In the genomic region with DNA sequence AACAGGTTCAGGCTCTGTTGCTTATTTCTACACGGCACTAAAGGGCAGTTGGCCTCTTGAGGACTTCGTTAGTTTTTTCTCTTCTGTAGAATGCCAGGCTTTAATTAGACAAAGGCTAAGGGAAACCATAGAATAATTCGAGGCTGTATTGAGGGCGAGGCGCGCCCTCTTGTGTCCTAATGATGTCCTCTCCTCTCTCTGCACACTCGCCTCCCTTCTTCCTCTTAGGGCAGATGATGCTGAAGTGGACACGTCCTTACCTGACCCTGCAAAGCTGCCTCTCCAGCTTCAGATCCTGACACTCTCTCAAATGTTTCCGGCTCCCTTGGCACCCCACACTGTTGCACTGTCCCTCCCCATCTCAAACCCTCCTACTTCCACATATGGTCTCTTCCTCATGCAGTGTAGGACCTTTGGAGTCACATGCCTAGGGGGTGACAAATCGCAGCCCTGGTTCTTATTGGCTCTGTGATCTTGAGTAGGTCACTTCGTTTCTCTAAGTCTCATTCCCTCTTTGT, we compare ENCODE assay signal across 8 cellular contexts. TPM values are rescaled to one million over a fixed set of nuclear protein-coding genes. Genes with fewer than 3 reads are reported as not detected.
A peak's percentile ranks its signal among the peaks of the same experiment; 100 is the strongest.
DNase-seq lines count a peak whose midpoint lies in the region; ATAC-seq and TF ChIP-seq lines count a peak whose summit lies in the region.

No MANE protein-coding gene starts in this region.

- H3K27ac ChIP-seq in OCI-LY3 (ENCODE audit: low read length) (no peak overlapping the region), fibroblast of lung (ENCODE audit: insufficient read depth, low read length) (peak overlapping the region; percentile 50), stomach smooth muscle (ENCODE audit: low read length) (peak overlapping the region; percentile 78)

- H3K36me3 ChIP-seq in OCI-LY3 (replicated peaks; ENCODE audit: low read depth, low read length) (no peaks in the 10 kb centered on the region), fibroblast of lung (ENCODE audit: control insufficient read depth, insufficient read depth, low read length) (no peaks in the 10 kb centered on the region), stomach smooth muscle (ENCODE audit: control insufficient read depth in 2 of 2, insufficient read depth in 2 of 2, low read length in 2 of 2) (no peaks in the 10 kb centered on the region)

- H3K4me3 ChIP-seq in OCI-LY3 (ENCODE audit: low read length) (peak overlapping the region; percentile 52), fibroblast of lung (replicated peaks in 1 of 4; ENCODE audit: control extremely low read depth in 1 of 4, insufficient read depth in 1 of 4, low read depth in 3 of 4, low read length in 4 of 4) (no peak overlapping the region), stomach smooth muscle (ENCODE audit: low read length in 2 of 2) (peak overlapping the region in 1 of 2 donors; percentile 40)

- H4K20me1 ChIP-seq in OCI-LY3 (ENCODE audit: insufficient read depth, low read length), result no peaks in the 10 kb centered on the region
- H4K20me1 ChIP-seq in fibroblast of lung (ENCODE audit: control insufficient read depth, extremely low read depth, insufficient read depth, low read length), result no peaks in the 10 kb centered on the region

- H2AFZ ChIP-seq in OCI-LY3 (ENCODE audit: low read depth, low read length), result peak overlapping the region; percentile 88
- H2AFZ ChIP-seq in fibroblast of lung (ENCODE audit: low read length), result peak overlapping the region; percentile 82

- peaks cover 28% of the 10 kb centered on the region for H3K4me1 Mint-ChIP-seq in activated T-cell treated with anti-CD3 and anti-CD28 coated beads, Interleukin-2, amount 50 U/mL, for 4 hours (ENCODE audit: low read depth)
- H3K4me1 Mint-ChIP-seq in nephron progenitor cell, result peaks cover 41% of the 10 kb centered on the region

- H3K27ac Mint-ChIP-seq in nephron progenitor cell, result no peak overlapping the region

- H3K4me2 ChIP-seq in OCI-LY3 (ENCODE audit: low read length) (peak overlapping the region; percentile 64), fibroblast of lung (ENCODE audit: extremely low read depth, insufficient read depth, low read length) (no peak overlapping the region)

- TF ChIP-seq CTCF in GM12801 (IDR thresholded peaks at IDR 0.05; ENCODE audit: extremely low read depth, insufficient read length), result peak; percentile 18
- TF ChIP-seq CTCF in OCI-LY3 (IDR thresholded peaks at IDR 0.05; ENCODE audit: low read depth, low read length), result peak; percentile 71
- peak; percentile 79 to 91 for TF ChIP-seq CTCF in fibroblast of lung (conservative IDR thresholded peaks at IDR 0.05 in 1 of 2, IDR thresholded peaks at IDR 0.05 in 1 of 2; ENCODE audit: low read depth in 1 of 2, low read length in 2 of 2)
- TF ChIP-seq CTCF in nephron progenitor cell (IDR thresholded peaks at IDR 0.05), result peak; percentile 78

- peak; percentile 34 to 39 for ATAC-seq in activated T-cell treated with anti-CD3 and anti-CD28 coated beads, Interleukin-2, amount 50 U/mL, for 4 hours
- ATAC-seq in GM21515 (IDR thresholded peaks at IDR 0.05; ENCODE audit: unreplicated experiment), result no peak

- H3K9ac ChIP-seq in OCI-LY3 (ENCODE audit: low read length) (no peak overlapping the region), fibroblast of lung (ENCODE audit: insufficient read depth, low read length) (no peak overlapping the region), stomach smooth muscle (ENCODE audit: low read length in 2 of 2) (peak overlapping the region in 1 of 2 donors; percentile 62)

- no peaks in the 10 kb centered on the region for H3K79me2 ChIP-seq in OCI-LY3 (ENCODE audit: low read length)
- H3K79me2 ChIP-seq in fibroblast of lung (ENCODE audit: control insufficient read depth, insufficient read depth, low read length), result peaks cover 5% of the 10 kb centered on the region

- H3K27me3 ChIP-seq in OCI-LY3 (ENCODE audit: low read depth, low read length) (no peaks in the 10 kb centered on the region), fibroblast of lung (ENCODE audit: control insufficient read depth, insufficient read depth, low read length) (no peaks in the 10 kb centered on the region), stomach smooth muscle (ENCODE audit: control insufficient read depth in 1 of 2, insufficient read depth in 2 of 2, low read length in 2 of 2) (no peaks in the 10 kb centered on the region)

- no peaks in the 10 kb centered on the region for H3K9me3 ChIP-seq in OCI-LY3 (ENCODE audit: insufficient read depth, low read length)
- no peaks in the 10 kb centered on the region for H3K9me3 ChIP-seq in fibroblast of lung (ENCODE audit: control insufficient read depth, insufficient read depth, low read depth, low read length)
- H3K9me3 ChIP-seq in stomach smooth muscle (ENCODE audit: control insufficient read depth in 2 of 2, low read length in 2 of 2), result no peaks in the 10 kb centered on the region

- H3K27me3 Mint-ChIP-seq in activated T-cell treated with anti-CD3 and anti-CD28 coated beads, Interleukin-2, amount 50 U/mL, for 4 hours (ENCODE audit: low read depth), result no peaks in the 10 kb centered on the region
- H3K27me3 Mint-ChIP-seq in nephron progenitor cell (ENCODE audit: low read depth, poor library complexity), result peaks cover 3% of the 10 kb centered on the region

- H3K4me3 Mint-ChIP-seq in activated T-cell treated with anti-CD3 and anti-CD28 coated beads, Interleukin-2, amount 50 U/mL, for 4 hours, result peak overlapping the region; percentile 14
- no peak overlapping the region for H3K4me3 Mint-ChIP-seq in nephron progenitor cell

- no peaks in the 10 kb centered on the region for H3K9me3 Mint-ChIP-seq in activated T-cell treated with anti-CD3 and anti-CD28 coated beads, Interleukin-2, amount 50 U/mL, for 4 hours
- H3K9me3 Mint-ChIP-seq in nephron progenitor cell, result peaks cover 7% of the 10 kb centered on the region

- peaks cover 14% of the 10 kb centered on the region for H3K4me1 ChIP-seq in OCI-LY3 (ENCODE audit: low read length)
- H3K4me1 ChIP-seq in fibroblast of lung (ENCODE audit: control insufficient read depth, extremely low read depth, insufficient read depth, low read length), result peaks cover 16% of the 10 kb centered on the region
- H3K4me1 ChIP-seq in stomach smooth muscle (ENCODE audit: control insufficient read depth, insufficient read depth, low read length), result peaks cover 63% of the 10 kb centered on the region

- DNase-seq in KG1 (lab: John Stamatoyannopoulos, UW) (peak; percentile 40), fibroblast of lung (ENCODE audit: low read depth in 2 of 2) (peak; percentile 76 to 88), nephron progenitor cell (peak; percentile 70)
- DNase-seq in activated T-cell treated with anti-CD3 and anti-CD28 coated beads, Interleukin-2, amount 50 U/mL, for 4 hours, result peak; percentile 35

- H3K36me3 Mint-ChIP-seq in activated T-cell treated with anti-CD3 and anti-CD28 coated beads, Interleukin-2, amount 50 U/mL, for 4 hours (ENCODE audit: insufficient read depth), result no peaks in the 10 kb centered on the region
- H3K36me3 Mint-ChIP-seq in nephron progenitor cell (ENCODE audit: low read depth), result no peaks in the 10 kb centered on the region

RNA-seq across cellular contexts. Expression of a gene that starts 1.9 kb away (rescaled TPM):
- total RNA-seq in activated T-cell treated with anti-CD3 and anti-CD28 coated beads, Interleukin-2, amount 50 U/mL, for 4 hours, result 1 to 10 TPM; 1.9 to 3.7 (median 3.1) TPM
- 8.7 and 13.0 TPM in 2 replicates for total RNA-seq in fibroblast of lung
- polyA plus RNA-seq in fibroblast of lung, result 2.0 and 3.1 TPM in 2 replicates
- polyA plus RNA-seq in fibroblast of lung (2012), result 1.5 and 2.8 TPM in 2 replicates
- polyA minus RNA-seq in fibroblast of lung (ENCODE audit: low replicate concordance), result 2.3 and 5.1 TPM in 2 replicates

RNA-seq across cellular contexts. Expression of a gene that starts 39.7 kb away (rescaled TPM):
- 10 to 100 TPM; 22.8 to 31.7 (median 30.5) TPM for total RNA-seq in activated T-cell treated with anti-CD3 and anti-CD28 coated beads, Interleukin-2, amount 50 U/mL, for 4 hours
- total RNA-seq in fibroblast of lung, result 62.6 and 66.3 TPM in 2 replicates
- 75.8 and 84.1 TPM in 2 replicates for polyA plus RNA-seq in fibroblast of lung
- polyA plus RNA-seq in fibroblast of lung (2012), result 94.4 and 98.6 TPM in 2 replicates
- polyA minus RNA-seq in fibroblast of lung (ENCODE audit: low replicate concordance), result 158 and 188 TPM in 2 replicates

Comparison
In these comparisons a context has a peak if more than half of its experiments do, and no peak if none do; other contexts are left out.
1. CTCF ChIP-seq: peak in every context shown above with its lines; median percentile 85 in fibroblast of lung; 78 in nephron progenitor cell; 71 in OCI-LY3; 18 in GM12801.